20 cellular contexts compared by ENCODE assay signal in the genomic region with DNA sequence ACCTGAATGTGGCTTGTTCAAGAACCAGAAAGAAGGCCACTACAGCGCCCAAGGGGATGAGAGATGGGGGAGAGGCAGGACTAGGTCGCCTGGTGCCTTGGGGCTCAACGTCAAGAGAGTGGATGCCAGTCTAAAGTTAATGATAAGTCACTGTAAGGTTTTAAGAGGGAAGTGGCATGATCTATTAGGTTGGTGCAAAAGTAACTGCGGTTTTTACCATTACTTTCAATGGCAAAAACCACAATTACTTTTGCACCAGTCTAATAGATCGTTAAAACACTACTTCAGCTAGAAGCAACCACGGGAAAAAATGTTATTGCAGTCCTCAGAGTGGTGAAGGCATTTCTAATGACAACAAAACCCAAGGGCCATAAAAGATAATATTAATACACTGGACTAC. TPM values are rescaled to one million over a fixed set of nuclear protein-coding genes. Genes with fewer than 3 reads are reported as not detected.
DNase-seq lines count a peak whose midpoint lies in the region; ATAC-seq and TF ChIP-seq lines count a peak whose summit lies in the region.
"Had no signal": no experiment of that assay in that cellular context is flagged by ENCODE, and none has a peak within 500 bp of the region (broad histone marks: within the 10 kb centered on the region; RNA-seq: fewer than 3 reads in every experiment).

No MANE protein-coding gene starts in this region.

- H3K9me2 ChIP-seq in PC-3 (replicated peaks; ENCODE audit: low read length) (no peaks in the 10 kb centered on the region), hepatocyte (replicated peaks; ENCODE audit: insufficient read depth) (no peaks in the 10 kb centered on the region)

- H3K36me3 Mint-ChIP-seq in MCF 10A (ENCODE audit: insufficient read depth, unreplicated experiment) (peaks cover 6% of the 10 kb centered on the region), endothelial cell (ENCODE audit: low read depth, unreplicated experiment) (no peaks in the 10 kb centered on the region)

- H3K4me3 ChIP-seq in breast epithelium: no peak overlapping the region
- no peak overlapping the region for H3K4me3 ChIP-seq in PC-3 (ENCODE audit: low read length)
- no peak overlapping the region for H3K4me3 ChIP-seq in hepatocyte
- H3K4me3 ChIP-seq: BLaER1 had no signal

- CTCF ChIA-PET in MCF 10A (lab: Yijun Ruan, JAX) (interaction anchor here (0.6 to 3.8 kb wide), 7 partner anchors 16 to 465 kb away, joined by 3 to 19 read pairs (median 5); partner anchors contain the start of genes GJB5 and SMIM12), PC-3 (lab: Charles Lee) (no interaction called here)

- no peak for TF ChIP-seq POLR2A in breast epithelium (IDR thresholded peaks at IDR 0.05)

- WGBS in hepatocyte (ENCODE audit: low lambda C conversion rate, missing lambda C conversion rate): 80% methylated on average over 6 of the region's 6 CpGs

- H2AFZ ChIP-seq in PC-3 (ENCODE audit: low read length): no peak overlapping the region
- no peak overlapping the region for H2AFZ ChIP-seq in hepatocyte

- H3K4me1 ChIP-seq in breast epithelium (peaks cover 5% of the 10 kb centered on the region in 2 donors), PC-3 (ENCODE audit: insufficient read depth, low read length) (peaks cover 45% of the 10 kb centered on the region), hepatocyte (ENCODE audit: insufficient read depth) (peaks cover 20% of the 10 kb centered on the region)

- peak overlapping the region; percentile 66; the same call in 1 of the 2 replicates for H3K4me2 ChIP-seq in PC-3 (ENCODE audit: low read length)
- H3K4me2 ChIP-seq in hepatocyte: no peak overlapping the region
- H3K4me2 ChIP-seq: BLaER1 had no signal

- H3K4me1 Mint-ChIP-seq in MCF 10A (ENCODE audit: insufficient read depth, unreplicated experiment): peaks cover 38% of the 10 kb centered on the region
- peaks cover 40% of the 10 kb centered on the region for H3K4me1 Mint-ChIP-seq in endothelial cell (ENCODE audit: unreplicated experiment)

- no peaks in the 10 kb centered on the region for H3K36me3 ChIP-seq in breast epithelium
- H3K36me3 ChIP-seq in PC-3 (ENCODE audit: low read depth, low read length): no peaks in the 10 kb centered on the region
- no peaks in the 10 kb centered on the region for H3K36me3 ChIP-seq in hepatocyte (replicated peaks; ENCODE audit: insufficient read depth, low read depth)
- H3K36me3 ChIP-seq: BLaER1 had no signal

- no peak for TF ChIP-seq CTCF in MCF 10A (IDR thresholded peaks at IDR 0.05; ENCODE audit: unreplicated experiment)
- no peak for TF ChIP-seq CTCF in breast epithelium (IDR thresholded peaks at IDR 0.05)
- no peak for TF ChIP-seq CTCF in PC-3 (conservative IDR thresholded peaks at IDR 0.05; ENCODE audit: low read depth, low read length)
- no peak for TF ChIP-seq CTCF in endothelial cell (IDR thresholded peaks at IDR 0.05; ENCODE audit: unreplicated experiment)
- TF ChIP-seq CTCF in hepatocyte (IDR thresholded peaks at IDR 0.05; ENCODE audit: poor library complexity): no peak

- BruUV-seq in MCF 10A (replicated peaks; lab: Mats Ljungman, UMichigan) (no TSS peak), PC-3 (replicated peaks; lab: Mats Ljungman, UMichigan) (no TSS peak)

- H3F3A ChIP-seq in PC-3 (ENCODE audit: low read length, unreplicated experiment): no peaks in the 10 kb centered on the region

- H3K27me3 ChIP-seq in breast epithelium: peaks cover 0 to 18% of the 10 kb centered on the region in 2 donors
- H3K27me3 ChIP-seq in PC-3 (ENCODE audit: low read length): no peaks in the 10 kb centered on the region
- H3K27me3 ChIP-seq in hepatocyte: peaks cover 29% of the 10 kb centered on the region

- H3K9me3 Mint-ChIP-seq in MCF 10A (ENCODE audit: unreplicated experiment): no peaks in the 10 kb centered on the region
- no peaks in the 10 kb centered on the region for H3K9me3 Mint-ChIP-seq in endothelial cell (ENCODE audit: unreplicated experiment)
- H3K9me3 Mint-ChIP-seq: CD4-positive, alpha-beta T cell had no signal

- H3K4me3 Mint-ChIP-seq in MCF 10A (ENCODE audit: unreplicated experiment) (no peak overlapping the region), endothelial cell (ENCODE audit: unreplicated experiment) (no peak overlapping the region)
- H3K4me3 Mint-ChIP-seq: CD4-positive, alpha-beta T cell had no signal

- no peak for DNase-seq in MCF 10A (ENCODE audit: unreplicated experiment)
- no peak for DNase-seq in breast epithelium (ENCODE audit: low spot score in 2 of 2)
- no peak for DNase-seq in PC-3
- no peak for DNase-seq in endothelial cell (ENCODE audit: low spot score)
- peak; percentile 28 for DNase-seq in mesenteric fat pad (ENCODE audit: low spot score)
- DNase-seq in hepatocyte (ENCODE audit: low spot score): no peak
- DNase-seq in NCI-H82 (lab: John Stamatoyannopoulos, UW): no peak
- DNase-seq in GM19238 (ENCODE audit: insufficient read length, low spot score): no peak
- DNase-seq: 8988T; AML-193; CD4-positive, alpha-beta T cell; COR-L47; DMS153; DMS79 treated with DMSO at 0.1 percent for 48 hours; EL; GDM1; HCEC 1CT had no signal

- no peak overlapping the region for H3K9ac ChIP-seq in PC-3 (ENCODE audit: low read length)
- H3K9ac ChIP-seq: BLaER1 had no signal

- POLR2A ChIA-PET in MCF 10A (lab: Yijun Ruan, JAX): interaction anchor here (0.7 to 4.5 kb wide), 3 partner anchors 8 to 1757 kb away, joined by 3 to 23 read pairs (median 3); partner anchors contain the start of gene ZMYM1
- POLR2A ChIA-PET in PC-3 (lab: Charles Lee; ENCODE audit: unreplicated experiment): no interaction called here

- no peaks in the 10 kb centered on the region for H3K9me3 ChIP-seq in breast epithelium
- H3K9me3 ChIP-seq in PC-3 (ENCODE audit: low read length): no peaks in the 10 kb centered on the region
- no peaks in the 10 kb centered on the region for H3K9me3 ChIP-seq in hepatocyte (ENCODE audit: low read depth)
- H3K9me3 ChIP-seq: BLaER1 had no signal

- no peaks in the 10 kb centered on the region for H3K27me3 Mint-ChIP-seq in MCF 10A (ENCODE audit: insufficient read depth, unreplicated experiment)
- H3K27me3 Mint-ChIP-seq in endothelial cell (ENCODE audit: unreplicated experiment): peaks cover 3% of the 10 kb centered on the region

- H3K79me2 ChIP-seq in PC-3 (ENCODE audit: low read length): peaks cover 35% of the 10 kb centered on the region
- H3K79me2 ChIP-seq in hepatocyte: no peaks in the 10 kb centered on the region

- H4K20me1 ChIP-seq in PC-3 (ENCODE audit: low read length) (no peaks in the 10 kb centered on the region), hepatocyte (ENCODE audit: insufficient read depth, poor library complexity, severe bottlenecking) (no peaks in the 10 kb centered on the region)
- H4K20me1 ChIP-seq: BLaER1 had no signal

- H3K27ac Mint-ChIP-seq in MCF 10A (ENCODE audit: low read depth, unreplicated experiment) (peak overlapping the region; percentile 79), endothelial cell (ENCODE audit: unreplicated experiment) (peak overlapping the region; percentile 1)
- H3K27ac Mint-ChIP-seq: CD4-positive, alpha-beta T cell had no signal

- H3K27ac ChIP-seq in breast epithelium (no peak overlapping the region), PC-3 (ENCODE audit: low read length) (0 out of 2 replicates have a peak overlapping the region, but pooled peaks have one; percentile 94), hepatocyte (no peak overlapping the region)
- H3K27ac ChIP-seq: BLaER1, HL-60 had no signal

- no peak for ATAC-seq in PC-3

- intact Hi-C loops in MCF 10A (cut with micrococcal nuclease): no loop called here
- intact Hi-C loops in breast epithelium (cut with DNase I; ENCODE audit: low total_unique reads): no loop called here
- intact Hi-C loops in PC-3 (cut with micrococcal nuclease): loop anchor here (2.0 kb wide), 1 partner anchor 16 kb away; no protein-coding TSS in a partner anchor

RNA-seq across cellular contexts. Expression of gene GJB3, which starts 2.6 kb away (rescaled TPM):
- total RNA-seq in MCF 10A (2022): 67.1 and 74.8 TPM in 2 replicates
- total RNA-seq in breast epithelium: 1 to 10 TPM in 1 of 3 donors, under 1 TPM in 1, not detected in 1; 0.33 to 1.2 TPM
- 89.9 and 97.9 TPM in 2 replicates for total RNA-seq in PC-3 (2014; rRNA removed)
- total RNA-seq in endothelial cell (ENCODE audit: unreplicated experiment): 9.6 TPM
- total RNA-seq in mesenteric fat pad: not detected
- total RNA-seq in hepatocyte: 2.8 and 3.2 TPM in 2 replicates
- polyA plus RNA-seq in hepatocyte: 2.0 and 8.4 TPM in 2 replicates
- total RNA-seq: CD4-positive, alpha-beta T cell; H4 had no signal

RNA-seq across cellular contexts. Expression of gene GJA4, which starts 14.4 kb away (rescaled TPM):
- total RNA-seq in MCF 10A (2022): not detected in 2 replicates
- 10 to 100 TPM in 2 of 3 donors, 1 to 10 TPM in 1; 8.9 to 39.3 (median 18.9) TPM for total RNA-seq in breast epithelium
- total RNA-seq in PC-3 (2014; rRNA removed): not detected in 2 replicates
- 347 TPM for total RNA-seq in endothelial cell (ENCODE audit: unreplicated experiment)
- 26.4 TPM for total RNA-seq in mesenteric fat pad
- 2.5 and 3.8 TPM in 2 replicates for total RNA-seq in hepatocyte
- polyA plus RNA-seq in hepatocyte: 3.7 and 7.7 TPM in 2 replicates
- total RNA-seq: CD4-positive, alpha-beta T cell; H4 had no signal

RNA-seq across cellular contexts. Expression of gene GJB4, which starts 18.8 kb away (rescaled TPM):
- total RNA-seq in MCF 10A (2022): 0.27 and 0.28 TPM in 2 replicates
- total RNA-seq in breast epithelium: under 1 TPM in 1 of 3 donors, not detected in 2; 0.15 TPM
- total RNA-seq in PC-3 (2014; rRNA removed): 0.12 TPM in 1 of 2 replicates, not detected in the other
- not detected for total RNA-seq in endothelial cell (ENCODE audit: unreplicated experiment)
- not detected for total RNA-seq in mesenteric fat pad
- total RNA-seq in hepatocyte: 1.00 and 2.0 TPM in 2 replicates
- polyA plus RNA-seq in hepatocyte: 1.3 and 2.5 TPM in 2 replicates
- total RNA-seq: CD4-positive, alpha-beta T cell; H4 had no signal

RNA-seq across cellular contexts. Expression of gene GJB5, which starts 23.5 kb away (rescaled TPM):
- total RNA-seq in MCF 10A (2022) (26.5 and 33.2 TPM in 2 replicates), breast epithelium (1 to 10 TPM in 1 of 3 donors, under 1 TPM in 1, not detected in 1; 0.73 to 1.3 TPM), PC-3 (2014; rRNA removed) (7.2 and 8.1 TPM in 2 replicates), endothelial cell (ENCODE audit: unreplicated experiment) (not detected), mesenteric fat pad (not detected), hepatocyte (0.76 and 0.80 TPM in 2 replicates)
- polyA plus RNA-seq in hepatocyte: 0.85 and 1.1 TPM in 2 replicates
- total RNA-seq: CD4-positive, alpha-beta T cell; H4 had no signal
